10 cellular contexts compared by ENCODE assay signal in the genomic region with DNA sequence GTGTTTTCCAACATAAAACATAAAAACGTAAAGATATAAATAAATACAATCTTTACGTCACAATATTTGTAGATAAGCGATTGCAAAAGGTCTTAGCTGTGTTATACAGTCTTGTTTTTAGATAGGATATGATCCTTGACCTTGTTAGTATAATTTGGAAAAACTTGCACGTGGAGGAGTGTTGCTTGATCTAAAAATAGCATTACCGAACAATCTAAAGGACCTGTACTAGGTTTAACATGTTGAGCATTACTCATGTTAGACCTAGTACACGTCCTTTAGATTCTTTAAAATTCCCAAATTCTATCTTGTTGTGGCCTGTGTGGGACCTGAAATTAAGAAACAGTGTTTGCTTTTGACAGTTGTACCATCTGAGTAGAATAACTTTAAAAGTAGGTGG. TPM values are rescaled to one million over a fixed set of nuclear protein-coding genes. Genes with fewer than 3 reads are reported as not detected.
DNase-seq lines count a peak whose midpoint lies in the region; ATAC-seq and TF ChIP-seq lines count a peak whose summit lies in the region.
"Had no signal": no experiment of that assay in that cellular context is flagged by ENCODE, and none has a peak within 500 bp of the region (broad histone marks: within the 10 kb centered on the region; RNA-seq: fewer than 3 reads in every experiment).

No MANE protein-coding gene starts in this region.

- H3K27me3 ChIP-seq in CD4-positive, CD25-positive, alpha-beta regulatory T cell (ENCODE audit: control insufficient read depth, insufficient read depth, low read length), result no peaks in the 10 kb centered on the region
- H3K27me3 ChIP-seq in iPS-20b (ENCODE audit: insufficient read depth, low read length), result no peaks in the 10 kb centered on the region
- H3K27me3 ChIP-seq in Peyer's patch, result no peaks in the 10 kb centered on the region

- DNase-seq in CD4-positive, CD25-positive, alpha-beta regulatory T cell, result no peak
- no peak for DNase-seq in HFF-Myc (ENCODE audit: extremely low read depth, low read depth)
- no peak for DNase-seq in activated CD8-positive, alpha-beta T cell treated with anti-CD3 and anti-CD28 coated beads for 36 hours
- no peak for DNase-seq in NCI-H1694 treated with DMSO at 0.1 percent for 48 hours (lab: John Stamatoyannopoulos, UW)
- no peak for DNase-seq in AG08395 (ENCODE audit: low spot score)
- DNase-seq in Peyer's patch, result no peak
- DNase-seq: stimulated activated CD4-positive, alpha-beta T cell treated with anti-CD3 and anti-CD28 coated beads, Interleukin-12 subunit alpha, Interleukin-12 subunit beta, amount 100 ng/mL, for 4 hours; T-helper 9 cell had no signal

- ATAC-seq in CD4-positive, CD25-positive, alpha-beta regulatory T cell (ENCODE audit: low read depth in 2 of 2), result no peak
- no peak for ATAC-seq in activated CD8-positive, alpha-beta T cell treated with anti-CD3 and anti-CD28 coated beads for 36 hours
- ATAC-seq in HG02852 (IDR thresholded peaks at IDR 0.05; ENCODE audit: unreplicated experiment), result no peak

- CTCF ChIA-PET in activated CD8-positive, alpha-beta T cell treated with anti-CD3 and anti-CD28 coated beads for 36 hours (lab: Charles Lee), result interaction anchor here (3.1 to 13.4 kb wide), 2 partner anchors 9 to 60 kb away, joined by 25 to 186 read pairs; no protein-coding TSS in a partner anchor

- TF ChIP-seq CTCF in HFF-Myc (IDR thresholded peaks at IDR 0.05; ENCODE audit: low read depth, low read length, missing control alignments), result no peak
- no peak for TF ChIP-seq CTCF in activated CD8-positive, alpha-beta T cell treated with anti-CD3 and anti-CD28 coated beads for 36 hours (IDR thresholded peaks at IDR 0.05)
- TF ChIP-seq CTCF in Peyer's patch (IDR thresholded peaks at IDR 0.05), result no peak

- TF ChIP-seq POLR2A in Peyer's patch (IDR thresholded peaks at IDR 0.05), result no peak

- H3K9me3 ChIP-seq in CD4-positive, CD25-positive, alpha-beta regulatory T cell (ENCODE audit: control insufficient read depth in 2 of 2, low read length in 2 of 2), result no peaks in the 10 kb centered on the region
- H3K9me3 ChIP-seq in iPS-20b (ENCODE audit: insufficient read depth, low read depth, low read length), result no peaks in the 10 kb centered on the region
- H3K9me3 ChIP-seq in Peyer's patch, result no peaks in the 10 kb centered on the region

- H3K27me3 Mint-ChIP-seq in CD4-positive, CD25-positive, alpha-beta regulatory T cell, result no peaks in the 10 kb centered on the region
- no peaks in the 10 kb centered on the region for H3K27me3 Mint-ChIP-seq in activated CD8-positive, alpha-beta T cell treated with anti-CD3 and anti-CD28 coated beads for 36 hours

- no peak overlapping the region for H3K27ac ChIP-seq in CD4-positive, CD25-positive, alpha-beta regulatory T cell (ENCODE audit: insufficient read depth, low read length, poor library complexity, severe bottlenecking)
- H3K27ac ChIP-seq in iPS-20b (ENCODE audit: low read length) (no peak overlapping the region), Peyer's patch (no peak overlapping the region)

- H3K4me3 ChIP-seq in CD4-positive, CD25-positive, alpha-beta regulatory T cell (ENCODE audit: low read depth, low read length), result peak overlapping the region; percentile 94
- peak overlapping the region; percentile 86; the same call in 1 of the 2 replicates for H3K4me3 ChIP-seq in HFF-Myc (replicated peaks; ENCODE audit: low read depth, low read length)
- peak overlapping the region; percentile 88 for H3K4me3 ChIP-seq in iPS-20b (ENCODE audit: low read length)
- peak overlapping the region in 1 of 4 donors; percentile 99 for H3K4me3 ChIP-seq in Peyer's patch

- H3K9ac ChIP-seq in iPS-20b (ENCODE audit: low read depth, low read length), result peak overlapping the region; percentile 93; the same call in 1 of the 2 replicates

- H3K4me3 Mint-ChIP-seq in CD4-positive, CD25-positive, alpha-beta regulatory T cell, result peak overlapping the region; percentile 66 to 88 (median 69)
- peak overlapping the region; percentile 85 for H3K4me3 Mint-ChIP-seq in activated CD8-positive, alpha-beta T cell treated with anti-CD3 and anti-CD28 coated beads for 36 hours

- H3K4me1 ChIP-seq in CD4-positive, CD25-positive, alpha-beta regulatory T cell (ENCODE audit: control insufficient read depth, insufficient read depth, low read length, poor library complexity, severe bottlenecking), result peaks cover 25% of the 10 kb centered on the region
- H3K4me1 ChIP-seq in iPS-20b (ENCODE audit: insufficient read depth, low read length) (peaks cover 15% of the 10 kb centered on the region), Peyer's patch (peaks cover 0 to 14% (median 0%) of the 10 kb centered on the region in 4 donors)

- peak overlapping the region in 1 of 3 donors; percentile 88 for H3K27ac Mint-ChIP-seq in CD4-positive, CD25-positive, alpha-beta regulatory T cell
- H3K27ac Mint-ChIP-seq in activated CD8-positive, alpha-beta T cell treated with anti-CD3 and anti-CD28 coated beads for 36 hours, result peak overlapping the region; percentile 57

- H3K4me1 Mint-ChIP-seq in CD4-positive, CD25-positive, alpha-beta regulatory T cell, result peaks cover 31 to 63% (median 53%) of the 10 kb centered on the region in 4 donors
- peaks cover 45% of the 10 kb centered on the region for H3K4me1 Mint-ChIP-seq in activated CD8-positive, alpha-beta T cell treated with anti-CD3 and anti-CD28 coated beads for 36 hours (ENCODE audit: low read depth)

- POLR2A ChIA-PET in activated CD8-positive, alpha-beta T cell treated with anti-CD3 and anti-CD28 coated beads for 36 hours (lab: Charles Lee), result interaction anchor here (1.5 to 5.6 kb wide), 6 partner anchors 10 to 736 kb away, joined by 3 to 58 read pairs (median 15); partner anchors contain the start of genes ADH5, EIF4E and RAP1GDS1

- H3K9me3 Mint-ChIP-seq in CD4-positive, CD25-positive, alpha-beta regulatory T cell, result peaks cover 0 to 2% (median 0%) of the 10 kb centered on the region in 7 donors
- no peaks in the 10 kb centered on the region for H3K9me3 Mint-ChIP-seq in activated CD8-positive, alpha-beta T cell treated with anti-CD3 and anti-CD28 coated beads for 36 hours

- H3K36me3 ChIP-seq in CD4-positive, CD25-positive, alpha-beta regulatory T cell (ENCODE audit: control insufficient read depth, insufficient read depth, low read length), result no peaks in the 10 kb centered on the region
- H3K36me3 ChIP-seq in iPS-20b (ENCODE audit: insufficient read depth, low read depth, low read length) (no peaks in the 10 kb centered on the region), Peyer's patch (no peaks in the 10 kb centered on the region)

- H3K36me3 Mint-ChIP-seq in CD4-positive, CD25-positive, alpha-beta regulatory T cell, result peaks cover 7% of the 10 kb centered on the region
- peaks cover 23% of the 10 kb centered on the region for H3K36me3 Mint-ChIP-seq in activated CD8-positive, alpha-beta T cell treated with anti-CD3 and anti-CD28 coated beads for 36 hours (ENCODE audit: low read depth)

- intact Hi-C loops in activated CD8-positive, alpha-beta T cell treated with anti-CD3 and anti-CD28 coated beads for 36 hours (cut with micrococcal nuclease), result loop anchor here (5.0 kb wide), 1 partner anchor 70 kb away; the partner anchor contains the start of gene EIF4E

RNA-seq across cellular contexts. Expression of gene METAP1, which starts 1.7 kb away (rescaled TPM):
- 37.5 TPM for total RNA-seq in CD4-positive, CD25-positive, alpha-beta regulatory T cell
- polyA plus RNA-seq in CD4-positive, CD25-positive, alpha-beta regulatory T cell, result 10 to 100 TPM; 30.8 to 43.8 (median 33.0) TPM
- total RNA-seq in activated CD8-positive, alpha-beta T cell treated with anti-CD3 and anti-CD28 coated beads for 36 hours, result 10 to 100 TPM; 67.1 to 70.4 TPM
- total RNA-seq in Peyer's patch, result 10 to 100 TPM; 28.9 to 35.4 (median 32.5) TPM
